30 cellular contexts compared by ENCODE assay signal in genomic region chr12:4478933-4479332, GRCh38. TPM values are rescaled to one million over a fixed set of nuclear protein-coding genes. Genes with fewer than 3 reads are reported as not detected.
"Had no signal": no experiment of that assay in that cellular context is flagged by ENCODE, and none has a peak within 500 bp of the region (broad histone marks: within the 10 kb centered on the region; RNA-seq: fewer than 3 reads in every experiment).

No MANE protein-coding gene starts in this region.

- H3K9me3 ChIP-seq: ovary, prostate gland, thyroid gland had no signal

- H3K27me3 ChIP-seq: esophagus muscularis mucosa, ovary, thyroid gland had no signal

- H3K4me3 ChIP-seq: esophagus muscularis mucosa, heart left ventricle, ovary, prostate gland, smooth muscle cell, stomach, thyroid gland had no signal

- H3K27ac ChIP-seq: esophagus muscularis mucosa, foreskin keratinocyte, heart left ventricle, ovary, prostate gland, stomach, thyroid gland had no signal

- H3K36me3 ChIP-seq: esophagus muscularis mucosa, heart left ventricle, ovary, prostate gland, stomach, thyroid gland had no signal

- DNase-seq: activated CD4-positive, alpha-beta memory T cell treated with anti-CD3 and anti-CD28 coated beads, Interleukin-2, amount 10 ng/mL, durations not matched to agents 7 days and 5 days; activated CD4-positive, alpha-beta T cell treated with anti-CD3 and anti-CD28 coated beads for 1 hour; activated CD4-positive, alpha-beta T cell treated with anti-CD3 and anti-CD28 coated beads, Interleukin-2, amount 10 ng/mL, durations not matched to agents 7 days and 5 days; activated CD8-positive, alpha-beta memory T cell treated with anti-CD3 and anti-CD28 coated beads, Interleukin-2, amount 50 U/mL, for 48 hours; activated naive CD4-positive, alpha-beta T cell; activated T-cell treated with anti-CD3 and anti-CD28 coated beads, Interleukin-2, amount 50 U/mL, for 4 hours; anterior cingulate cortex; foreskin keratinocyte; heart left ventricle; hypothalamus; immature natural killer cell; midbrain; naive thymus-derived CD4-positive, alpha-beta T cell; ovary; retina; stimulated activated CD4-positive, alpha-beta T cell treated with anti-CD3 and anti-CD28 coated beads, Interleukin-1b, Interleukin-23, amount 100 ng/mL, for 48 hours; stimulated activated CD4-positive, alpha-beta T cell treated with anti-CD3 and anti-CD28 coated beads, Interleukin-4, amount 100 ng/mL, for 4 hours; stimulated activated CD8-positive, alpha-beta memory T cell treated with anti-CD3 and anti-CD28 coated beads, Interleukin-4, amount 100 ng/mL, for 48 hours; stomach; T-helper 2 cell; thyroid gland had no signal

- H3K4me1 ChIP-seq: esophagus muscularis mucosa, heart left ventricle, prostate gland, stomach had no signal

RNA-seq across cellular contexts. Expression of gene FGF6, which starts 33.3 kb away (rescaled TPM):
- total RNA-seq: activated CD4-positive, alpha-beta memory T cell treated with anti-CD3 and anti-CD28 coated beads, Interleukin-2, amount 10 ng/mL, durations not matched to agents 7 days and 5 days; activated CD4-positive, alpha-beta T cell treated with anti-CD3 and anti-CD28 coated beads, Interleukin-2, amount 10 ng/mL, durations not matched to agents 7 days and 5 days; activated naive CD4-positive, alpha-beta T cell treated with anti-CD3 and anti-CD28 coated beads, Interleukin-2, amount 50 U/mL, for 72 hours; activated T-cell treated with anti-CD3 and anti-CD28 coated beads, Interleukin-2, amount 50 U/mL, for 4 hours; activated T-helper 2 cell treated with anti-CD3 and anti-CD28 coated beads, Interferon-gamma antibody, Interleukin-2, Interleukin-4, amounts not matched to agents 10 μg/mL and 5 μg/mL and 100 μg/mL, durations not matched to agents 14 hours and 24 hours and 36 hours; bronchial epithelial cell; esophagus muscularis mucosa; foreskin keratinocyte; heart left ventricle; kidney epithelial cell; lower leg skin; naive thymus-derived CD4-positive, alpha-beta T cell; ovary; prostate gland; smooth muscle cell; stomach; thyroid gland; ureter had no signal
